ENCODE assay signal across 8 cellular contexts in genomic region chr2:70190413-70191243, GRCh38.
DNase-seq lines count a peak whose midpoint lies in the region; ATAC-seq and TF ChIP-seq lines count a peak whose summit lies in the region.

Gene C2orf42 (minus strand): TSS chr2:70191019. CDS start chr2:70181985, 9,034 bp downstream.

- DNase-seq in AG10803 (ENCODE audit: low read depth), result peak; percentile 98
- DNase-seq in NCI-H446 (lab: John Stamatoyannopoulos, UW), result peak; percentile 89 to 95
- DNase-seq in activated CD4-positive, CD25-positive, alpha-beta regulatory T cell treated with anti-CD3 and anti-CD28 coated beads, Interleukin-2, amount 50 U/mL, for 16 hours (ENCODE audit: low read depth, low spot score), result peak; percentile 91
- DNase-seq in central memory CD8-positive, alpha-beta T cell (ENCODE audit: low spot score in 2 of 2), result peak; percentile 89 to 96
- DNase-seq in iris pigment epithelial cell (ENCODE audit: low read depth), result peak; percentile 98
- peak; percentile 93 for DNase-seq in stimulated activated CD4-positive, alpha-beta T cell treated with anti-CD3 and anti-CD28 coated beads, Interleukin-12 subunit alpha, Interleukin-12 subunit beta, amount 100 ng/mL, for 4 hours

- peaks cover 16% of the 10 kb centered on the region for H3K4me1 Mint-ChIP-seq in central memory CD8-positive, alpha-beta T cell

- peak within 1 kb of the TSS; percentile 96 for H3K4me3 Mint-ChIP-seq in central memory CD8-positive, alpha-beta T cell

- H3K27me3 Mint-ChIP-seq in central memory CD8-positive, alpha-beta T cell, result no peaks in the 10 kb centered on the region

- H3K36me3 Mint-ChIP-seq in central memory CD8-positive, alpha-beta T cell (ENCODE audit: insufficient read depth), result peaks cover 18% of the 10 kb centered on the region

- peak; percentile 77 for ATAC-seq in GM19025 (IDR thresholded peaks at IDR 0.05; ENCODE audit: low read depth, unreplicated experiment)
- peak; percentile 84 for ATAC-seq in HG03342 (IDR thresholded peaks at IDR 0.05; ENCODE audit: unreplicated experiment)
- ATAC-seq in central memory CD8-positive, alpha-beta T cell (replicated peaks; ENCODE audit: extremely low read depth, poor library complexity, severe bottlenecking), result peak; percentile 83

- peak within 1 kb of the TSS; percentile 100 for H3K27ac Mint-ChIP-seq in central memory CD8-positive, alpha-beta T cell (ENCODE audit: low read depth)

- H3K9me3 Mint-ChIP-seq in central memory CD8-positive, alpha-beta T cell, result no peaks in the 10 kb centered on the region

- peak within 1 kb of the TSS; percentile 95 for H3K4me3 ChIP-seq in AG10803 (ENCODE audit: low read length)

- TF ChIP-seq CTCF in AG10803 (conservative IDR thresholded peaks at IDR 0.05; ENCODE audit: low read length), result peak; percentile 34

Comparison
In these comparisons a context has a peak if more than half of its experiments do, and no peak if none do; other contexts are left out.
1. Peak in every context shown above with its lines: DNase-seq, ATAC-seq and H3K4me3 ChIP-seq.